In the genomic region with DNA sequence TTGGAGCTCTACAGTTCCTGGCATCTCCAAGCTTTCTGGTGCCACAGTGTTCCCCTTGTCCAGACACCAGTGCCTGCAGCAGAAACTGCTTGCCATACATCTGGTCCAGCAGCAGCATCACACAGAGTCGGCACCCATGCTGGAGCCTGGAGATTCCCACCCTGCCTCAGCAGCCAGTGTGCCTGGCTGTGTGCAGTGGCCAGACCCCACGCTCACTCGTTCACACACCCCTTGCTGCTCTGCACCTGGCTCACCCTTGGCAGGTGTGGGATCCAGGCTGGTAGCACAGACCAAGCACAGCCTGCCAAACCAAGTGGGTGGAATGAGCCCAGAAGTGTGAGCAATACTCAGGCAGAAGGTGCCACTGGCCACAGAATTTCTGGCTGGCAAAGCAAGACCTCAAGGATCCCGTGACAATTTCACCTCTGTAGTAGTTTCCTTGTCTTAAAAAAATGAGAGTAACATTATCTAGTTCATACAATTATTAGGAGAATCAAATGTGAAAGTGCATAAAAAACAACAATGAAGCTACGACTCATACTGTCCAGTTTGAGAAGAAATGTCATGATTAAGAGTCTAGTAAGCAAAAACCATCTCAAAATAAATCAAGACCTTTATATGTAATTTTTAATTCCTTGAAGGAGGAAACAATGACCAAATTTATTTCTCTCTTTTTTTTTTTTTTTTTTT, we compare ENCODE assay signal across 1 cellular context.
TF ChIP-seq lines count a peak whose summit lies in the region.

No MANE protein-coding gene starts in this region.

TF ChIP-seq in IMR-90, 13 proteins besides CTCF, POLR2A, EP300 and RAD21:
- TF ChIP-seq CEBPB (IDR thresholded peaks at IDR 0.05; ENCODE audit: low read depth, low read length) = no peak
- no peak for TF ChIP-seq RCOR1 (IDR thresholded peaks at IDR 0.05; ENCODE audit: insufficient replicate concordance, low read length)
- TF ChIP-seq MXI1 (IDR thresholded peaks at IDR 0.05; ENCODE audit: borderline replicate concordance, low read depth, low read length) = no peak
- TF ChIP-seq MAFK (IDR thresholded peaks at IDR 0.05; ENCODE audit: low read depth, low read length) = peak; percentile 35; the same call in 1 of the 2 replicates
- TF ChIP-seq NFE2L2 (IDR thresholded peaks at IDR 0.05; ENCODE audit: low read depth, low read length) = no peak
- TF ChIP-seq FOS (IDR thresholded peaks at IDR 0.05; ENCODE audit: low read depth, low read length) = no peak
TF ChIP-seq in IMR-90: peak in this region for 1.
